In the genomic region with DNA sequence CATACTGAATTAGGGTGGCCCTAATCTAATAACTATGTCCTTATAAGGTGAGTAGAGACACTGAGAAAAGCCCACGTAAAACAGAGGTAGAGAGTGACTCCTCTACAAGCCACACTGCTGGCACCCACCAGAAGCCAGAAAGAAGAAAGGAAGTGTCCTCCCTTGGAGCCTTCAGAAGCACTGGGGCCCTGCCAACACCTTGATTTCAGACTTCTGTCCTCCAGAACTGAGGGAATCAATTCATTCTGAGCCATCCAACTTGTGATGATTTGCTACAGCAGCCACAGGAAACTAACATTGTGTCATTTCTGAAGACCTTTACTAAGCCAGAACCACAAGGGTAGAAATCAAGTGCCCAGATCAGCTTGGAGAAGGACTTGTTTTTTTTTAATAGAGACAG, we compare ENCODE assay signal across 15 cellular contexts. TPM values are rescaled to one million over a fixed set of nuclear protein-coding genes. Genes with fewer than 3 reads are reported as not detected.
DNase-seq lines count a peak whose midpoint lies in the region; ATAC-seq, FAIRE-seq and TF ChIP-seq lines count a peak whose summit lies in the region.
"Had no signal": no experiment of that assay in that cellular context is flagged by ENCODE, and none has a peak within 500 bp of the region (broad histone marks: within the 10 kb centered on the region; RNA-seq: fewer than 3 reads in every experiment).

No MANE protein-coding gene starts in this region.

- no peak overlapping the region for H3K4me2 ChIP-seq in endothelial cell of umbilical vein (ENCODE audit: insufficient read depth, low read length)

- intact Hi-C loops in activated CD4-positive, alpha-beta memory T cell treated with anti-CD3 and anti-CD28 coated beads for 36 hours (cut with micrococcal nuclease) = loop anchor here (1.0 to 5.0 kb wide), 5 partner anchors 12 to 52 kb away; no protein-coding TSS in a partner anchor
- intact Hi-C loops in endothelial cell of umbilical vein (cut with micrococcal nuclease) = no loop called here

- H3K27me3 Mint-ChIP-seq in activated T-cell treated with anti-CD3 and anti-CD28 coated beads, Interleukin-2, amount 50 U/mL, for 24 hours = no peaks in the 10 kb centered on the region
- H3K27me3 Mint-ChIP-seq in activated CD4-positive, alpha-beta memory T cell treated with anti-CD3 and anti-CD28 coated beads for 36 hours = no peaks in the 10 kb centered on the region

- H3K9me1 ChIP-seq in endothelial cell of umbilical vein (replicated peaks; ENCODE audit: control insufficient read depth, extremely low read depth, insufficient read depth, low read length) = no peaks in the 10 kb centered on the region

- H2AFZ ChIP-seq in endothelial cell of umbilical vein (ENCODE audit: low read depth, low read length) = no peak overlapping the region

- FAIRE-seq in endothelial cell of umbilical vein (lab: Jason Lieb, UNC) = no peak

- POLR2A ChIA-PET in activated CD4-positive, alpha-beta memory T cell treated with anti-CD3 and anti-CD28 coated beads for 36 hours (lab: Charles Lee) = interaction anchor here (1.2 to 1.5 kb wide), 2 partner anchors 11 to 52 kb away, joined by 3 to 9 read pairs; no protein-coding TSS in a partner anchor
- POLR2A ChIA-PET in endothelial cell of umbilical vein (lab: Charles Lee) = no interaction called here

- CTCF ChIA-PET in activated CD4-positive, alpha-beta memory T cell treated with anti-CD3 and anti-CD28 coated beads for 36 hours (lab: Charles Lee) = interaction anchor here (1.3 to 1.5 kb wide), 2 partner anchors 12 to 30 kb away, joined by 3 to 4 read pairs; no protein-coding TSS in a partner anchor
- CTCF ChIA-PET in endothelial cell of umbilical vein (lab: Charles Lee) = interaction anchor here (1.0 to 2.9 kb wide), 2 partner anchors 17 to 33 kb away, joined by 3 to 9 read pairs; no protein-coding TSS in a partner anchor

- H3K4me3 ChIP-seq in endothelial cell of umbilical vein (replicated peaks in 1 of 3; ENCODE audit: insufficient read depth in 1 of 3, low read depth in 1 of 3, low read length in 3 of 3) = no peak overlapping the region
- H3K4me3 ChIP-seq: breast epithelium, left ventricle myocardium inferior, stomach had no signal

- TF ChIP-seq CTCF in endothelial cell of umbilical vein (IDR thresholded peaks at IDR 0.05; ENCODE audit: extremely low read depth in 1 of 2, insufficient read depth in 1 of 2, low read depth in 1 of 2, low read length in 2 of 2) = no peak

- H3K9me3 ChIP-seq in endothelial cell of umbilical vein (replicated peaks; ENCODE audit: control insufficient read depth, insufficient read depth, low read length) = no peaks in the 10 kb centered on the region
- H3K9me3 ChIP-seq: breast epithelium, left ventricle myocardium inferior, stomach had no signal

- H3K27me3 ChIP-seq in endothelial cell of umbilical vein (ENCODE audit: control insufficient read depth in 2 of 2, insufficient read depth in 2 of 2, low read length in 2 of 2) = no peaks in the 10 kb centered on the region
- H3K27me3 ChIP-seq: breast epithelium, stomach had no signal

- H3K4me3 Mint-ChIP-seq in activated T-cell treated with anti-CD3 and anti-CD28 coated beads, Interleukin-2, amount 50 U/mL, for 24 hours = no peak overlapping the region
- H3K4me3 Mint-ChIP-seq in activated CD4-positive, alpha-beta memory T cell treated with anti-CD3 and anti-CD28 coated beads for 36 hours = no peak overlapping the region

- ATAC-seq in stimulated activated naive CD8-positive, alpha-beta T cell treated with anti-CD3 and anti-CD28 coated beads, Interleukin-15, Interleukin-2, amounts not matched to agents 100 U/mL and 50 U/mL, for 24 hours = peak; percentile 88
- ATAC-seq in HG02981 (IDR thresholded peaks at IDR 0.05; ENCODE audit: unreplicated experiment) = no peak
- ATAC-seq in GM21576 (IDR thresholded peaks at IDR 0.05; ENCODE audit: unreplicated experiment) = no peak
- no peak for ATAC-seq in HG03378 (IDR thresholded peaks at IDR 0.05; ENCODE audit: unreplicated experiment)

- no peak for DNase-seq in activated T-cell treated with anti-CD3 and anti-CD28 coated beads, Interleukin-2, amount 50 U/mL, for 24 hours
- no peak for DNase-seq in activated T-cell treated with anti-CD3 and anti-CD28 coated beads for 4 hours
- DNase-seq in activated CD4-positive, alpha-beta memory T cell treated with anti-CD3 and anti-CD28 coated beads for 36 hours = peak; percentile 80
- DNase-seq in endothelial cell of umbilical vein (ENCODE audit: low read depth, low spot score) = no peak
- DNase-seq in stimulated activated naive CD8-positive, alpha-beta T cell treated with anti-CD3 and anti-CD28 coated beads, Interleukin-15, Interleukin-2, amounts not matched to agents 100 U/mL and 50 U/mL, for 24 hours = no peak
- DNase-seq: effector CD8-positive, alpha-beta T cell; GOT3; left ventricle myocardium inferior; NCI-H1417 treated with DMSO at 0.1 percent for 48 hours; SHP77 treated with DMSO at 0.1 percent for 48 hours; stomach had no signal

- no peaks in the 10 kb centered on the region for H3K9me3 Mint-ChIP-seq in activated T-cell treated with anti-CD3 and anti-CD28 coated beads, Interleukin-2, amount 50 U/mL, for 24 hours
- H3K9me3 Mint-ChIP-seq in activated CD4-positive, alpha-beta memory T cell treated with anti-CD3 and anti-CD28 coated beads for 36 hours = no peaks in the 10 kb centered on the region

- BruUV-seq in endothelial cell of umbilical vein (replicated peaks; lab: Mats Ljungman, UMichigan) = TSS peak; percentile 3

- H3K36me3 ChIP-seq in endothelial cell of umbilical vein (ENCODE audit: control insufficient read depth in 2 of 2, extremely low read depth in 1 of 2, insufficient read depth in 2 of 2, low read length in 2 of 2) = peaks cover 6 to 13% of the 10 kb centered on the region in 2 experiments
- H3K36me3 ChIP-seq: breast epithelium had no signal

- dilution Hi-C loops in endothelial cell of umbilical vein (cut with MboI; ENCODE audit: extremely low pct_ligation_motif_present, low sequenced_read_pairs) = no loop called here

- no peak for TF ChIP-seq POLR2A in endothelial cell of umbilical vein (IDR thresholded peaks at IDR 0.05; ENCODE audit: low read depth, low read length)

- peak overlapping the region; percentile 94 for H3K27ac Mint-ChIP-seq in activated T-cell treated with anti-CD3 and anti-CD28 coated beads, Interleukin-2, amount 50 U/mL, for 24 hours
- H3K27ac Mint-ChIP-seq in activated CD4-positive, alpha-beta memory T cell treated with anti-CD3 and anti-CD28 coated beads for 36 hours = peak overlapping the region; percentile 79

- peaks cover 99% of the 10 kb centered on the region for H3K79me2 ChIP-seq in endothelial cell of umbilical vein (ENCODE audit: control insufficient read depth, insufficient read depth, low read length)

- no peak overlapping the region for H3K9ac ChIP-seq in endothelial cell of umbilical vein (replicated peaks; ENCODE audit: extremely low read depth, insufficient read depth, low read length)

- no peak overlapping the region for H3K27ac ChIP-seq in endothelial cell of umbilical vein (ENCODE audit: insufficient read depth, low read depth, low read length)
- H3K27ac ChIP-seq: breast epithelium, left ventricle myocardium inferior, stomach had no signal

- H3K4me1 Mint-ChIP-seq in activated T-cell treated with anti-CD3 and anti-CD28 coated beads, Interleukin-2, amount 50 U/mL, for 24 hours (ENCODE audit: low read depth) = peaks cover 84% of the 10 kb centered on the region
- peaks cover 78% of the 10 kb centered on the region for H3K4me1 Mint-ChIP-seq in activated CD4-positive, alpha-beta memory T cell treated with anti-CD3 and anti-CD28 coated beads for 36 hours (ENCODE audit: low read depth)

- H4K20me1 ChIP-seq in endothelial cell of umbilical vein (replicated peaks; ENCODE audit: control insufficient read depth, extremely low read depth, insufficient read depth, low read length) = peaks cover 23% of the 10 kb centered on the region

- peaks cover 83% of the 10 kb centered on the region for H3K36me3 Mint-ChIP-seq in activated T-cell treated with anti-CD3 and anti-CD28 coated beads, Interleukin-2, amount 50 U/mL, for 24 hours (ENCODE audit: low read depth)
- H3K36me3 Mint-ChIP-seq in activated CD4-positive, alpha-beta memory T cell treated with anti-CD3 and anti-CD28 coated beads for 36 hours = peaks cover 28% of the 10 kb centered on the region

- no peaks in the 10 kb centered on the region for H3K4me1 ChIP-seq in endothelial cell of umbilical vein (ENCODE audit: control insufficient read depth, extremely low read depth, insufficient read depth, low read length)

RNA-seq across cellular contexts. Expression of a gene that starts 15.0 kb away (rescaled TPM):
- 100 to 1,000 TPM; 396 to 403 TPM for total RNA-seq in activated CD4-positive, alpha-beta memory T cell treated with anti-CD3 and anti-CD28 coated beads for 36 hours
- total RNA-seq in endothelial cell of umbilical vein = 519 and 529 TPM in 2 replicates
- polyA plus RNA-seq in endothelial cell of umbilical vein = 460 and 501 TPM in 2 replicates
- 434 and 501 TPM in 2 replicates for polyA plus RNA-seq in endothelial cell of umbilical vein (2011; cell fraction: cytosol; rRNA removed)
- polyA plus RNA-seq in endothelial cell of umbilical vein (2011; cell fraction: nucleus; rRNA removed) = 332 and 347 TPM in 2 replicates
- polyA plus RNA-seq in endothelial cell of umbilical vein (2012) = 344 and 385 TPM in 2 replicates
- 661 and 736 TPM in 2 replicates for polyA minus RNA-seq in endothelial cell of umbilical vein
- polyA minus RNA-seq in endothelial cell of umbilical vein (2011; cell fraction: cytosol; rRNA and poly(A)+ RNA removed) = 141 TPM
- 164 and 199 TPM in 2 replicates for polyA minus RNA-seq in endothelial cell of umbilical vein (2011; cell fraction: nucleus; rRNA and poly(A)+ RNA removed)

RNA-seq across cellular contexts. Expression of a gene that starts 39.1 kb away (rescaled TPM):
- under 1 TPM; 0.26 to 0.27 TPM for total RNA-seq in activated CD4-positive, alpha-beta memory T cell treated with anti-CD3 and anti-CD28 coated beads for 36 hours
- 0.44 and 0.85 TPM in 2 replicates for total RNA-seq in endothelial cell of umbilical vein
- polyA plus RNA-seq in endothelial cell of umbilical vein = 0.19 and 0.36 TPM in 2 replicates
- polyA plus RNA-seq in endothelial cell of umbilical vein (2011; cell fraction: cytosol; rRNA removed) = 0.08 TPM in 1 of 2 replicates, not detected in the other
- polyA plus RNA-seq in endothelial cell of umbilical vein (2011; cell fraction: nucleus; rRNA removed) = 2.7 and 3.1 TPM in 2 replicates
- polyA plus RNA-seq in endothelial cell of umbilical vein (2012) = 0.20 and 0.31 TPM in 2 replicates
- not detected in 2 replicates for polyA minus RNA-seq in endothelial cell of umbilical vein
- polyA minus RNA-seq in endothelial cell of umbilical vein (2011; cell fraction: cytosol; rRNA and poly(A)+ RNA removed) = not detected
- polyA minus RNA-seq in endothelial cell of umbilical vein (2011; cell fraction: nucleus; rRNA and poly(A)+ RNA removed) = not detected in 2 replicates
- total RNA-seq: left ventricle myocardium inferior, stomach had no signal

RNA-seq across cellular contexts. Expression of a gene that starts 43.1 kb away (rescaled TPM):
- total RNA-seq in activated CD4-positive, alpha-beta memory T cell treated with anti-CD3 and anti-CD28 coated beads for 36 hours = under 1 TPM; 0.33 to 0.34 TPM
- total RNA-seq in endothelial cell of umbilical vein = 1.2 and 1.6 TPM in 2 replicates
- 1.7 and 2.0 TPM in 2 replicates for polyA plus RNA-seq in endothelial cell of umbilical vein
- 0.92 and 1.5 TPM in 2 replicates for polyA plus RNA-seq in endothelial cell of umbilical vein (2011; cell fraction: cytosol; rRNA removed)
- 1.1 TPM in 2 replicates for polyA plus RNA-seq in endothelial cell of umbilical vein (2011; cell fraction: nucleus; rRNA removed)
- 0.92 and 0.94 TPM in 2 replicates for polyA plus RNA-seq in endothelial cell of umbilical vein (2012)
- 0.51 and 2.6 TPM in 2 replicates for polyA minus RNA-seq in endothelial cell of umbilical vein
- polyA minus RNA-seq in endothelial cell of umbilical vein (2011; cell fraction: cytosol; rRNA and poly(A)+ RNA removed) = not detected
- polyA minus RNA-seq in endothelial cell of umbilical vein (2011; cell fraction: nucleus; rRNA and poly(A)+ RNA removed) = 0.38 TPM in 1 of 2 replicates, not detected in the other
